ENCODE assay signal across 26 cellular contexts in genomic region chr7:47544416-47544815, GRCh38.
"Had no signal": no experiment of that assay in that cellular context is flagged by ENCODE, and none has a peak within 500 bp of the region (broad histone marks: within the 10 kb centered on the region; RNA-seq: fewer than 3 reads in every experiment).

No MANE protein-coding gene starts in this region.

- H3K4me1 ChIP-seq: gastrocnemius medialis, psoas muscle, right atrium auricular region, suprapubic skin, uterus had no signal

- H3K27me3 Mint-ChIP-seq: stimulated activated naive CD8-positive, alpha-beta T cell treated with anti-CD3 and anti-CD28 coated beads, Interleukin-15, Interleukin-2, amounts not matched to agents 100 ng/mL and 50 ng/mL, for 24 hours had no signal

- H3K36me3 ChIP-seq: esophagus muscularis mucosa, gastrocnemius medialis, pancreas, right atrium auricular region, suprapubic skin, uterus had no signal

- FAIRE-seq: astrocyte, colon, islet of Langerhans, pancreas had no signal

- H3K9me3 ChIP-seq: esophagus muscularis mucosa, gastrocnemius medialis, pancreas, psoas muscle, right atrium auricular region, suprapubic skin, tibial nerve, uterus had no signal

- H3K27ac Mint-ChIP-seq: activated naive CD8-positive, alpha-beta T cell; nephron progenitor cell; stimulated activated naive CD8-positive, alpha-beta T cell treated with anti-CD3 and anti-CD28 coated beads, Interleukin-15, Interleukin-2, amounts not matched to agents 100 ng/mL and 50 ng/mL, for 24 hours; T-helper 2 cell treated with Interferon-gamma antibody and Interleukin-4, amounts not matched to agents 5 μg/mL and 100 μg/mL, for 36 hours had no signal

- H3K4me3 Mint-ChIP-seq: activated naive CD8-positive, alpha-beta T cell; nephron progenitor cell; stimulated activated naive CD8-positive, alpha-beta T cell treated with anti-CD3 and anti-CD28 coated beads, Interleukin-15, Interleukin-2, amounts not matched to agents 100 ng/mL and 50 ng/mL, for 24 hours; T-helper 2 cell treated with Interferon-gamma antibody and Interleukin-4, amounts not matched to agents 5 μg/mL and 100 μg/mL, for 36 hours had no signal

- H3K27me3 ChIP-seq: esophagus muscularis mucosa, gastrocnemius medialis, pancreas, right atrium auricular region, tibial nerve, uterus had no signal

- ATAC-seq: gastrocnemius medialis, left cardiac atrium, psoas muscle had no signal

- H3K4me3 ChIP-seq: dorsolateral prefrontal cortex, esophagus muscularis mucosa, gastrocnemius medialis, pancreas, psoas muscle, right atrium auricular region, suprapubic skin, tibial nerve, uterus had no signal

- H3K9me3 Mint-ChIP-seq: nephron progenitor cell; stimulated activated naive CD8-positive, alpha-beta T cell treated with anti-CD3 and anti-CD28 coated beads, Interleukin-15, Interleukin-2, amounts not matched to agents 100 ng/mL and 50 ng/mL, for 24 hours; T-helper 2 cell treated with Interferon-gamma antibody and Interleukin-4, amounts not matched to agents 5 μg/mL and 100 μg/mL, for 36 hours had no signal

- H3K27ac ChIP-seq: dorsolateral prefrontal cortex, esophagus muscularis mucosa, gastrocnemius medialis, pancreas, psoas muscle, right atrium auricular region, suprapubic skin, uterus had no signal

- DNase-seq: activated CD4-positive, alpha-beta T cell treated with anti-CD3 and anti-CD28 coated beads for 1 hour; activated CD4-positive, alpha-beta T cell treated with anti-CD3 and anti-CD28 coated beads, Interleukin-2, amount 50 U/mL, for 1 hour; activated gamma-delta T cell treated with Interleukin-2 at 50 U/mL for 16 hours; activated T-cell treated with anti-CD3 and anti-CD28 coated beads, Interleukin-2, amount 50 U/mL, for 1 hour; central memory CD4-positive, alpha-beta T cell; gastrocnemius medialis; head of caudate nucleus; hypothalamus; left cardiac atrium; nephron progenitor cell; pancreas; psoas muscle; stimulated activated CD4-positive, alpha-beta T cell treated with anti-CD3 and anti-CD28 coated beads, Interleukin-12 subunit alpha, Interleukin-12 subunit beta, amount 100 ng/mL, for 4 hours; stimulated activated CD4-positive, alpha-beta T cell treated with anti-CD3 and anti-CD28 coated beads, Interleukin-4, amount 100 ng/mL, for 4 hours; uterus had no signal
